ENCODE assay signal across 16 cellular contexts in genomic region chr4:110533590-110533910, GRCh38. TPM values are rescaled to one million over a fixed set of nuclear protein-coding genes. Genes with fewer than 3 reads are reported as not detected.
DNase-seq lines count a peak whose midpoint lies in the region; ATAC-seq, FAIRE-seq and TF ChIP-seq lines count a peak whose summit lies in the region.
"Had no signal": no experiment of that assay in that cellular context is flagged by ENCODE, and none has a peak within 500 bp of the region (broad histone marks: within the 10 kb centered on the region; RNA-seq: fewer than 3 reads in every experiment).

No MANE protein-coding gene starts in this region.

- H3K4me1 Mint-ChIP-seq in H9 = peaks cover 4 to 9% of the 10 kb centered on the region in 2 experiments; a peak in 3 of 4 replicates
- H3K4me1 Mint-ChIP-seq in activated CD4-positive, alpha-beta T cell treated with anti-CD3 and anti-CD28 coated beads for 36 hours = no peaks in the 10 kb centered on the region
- H3K4me1 Mint-ChIP-seq: memory B cell had no signal

- no peaks in the 10 kb centered on the region for H3K9me3 ChIP-seq in OCI-LY7 (ENCODE audit: low read length)
- no peaks in the 10 kb centered on the region for H3K9me3 ChIP-seq in endothelial cell of umbilical vein (replicated peaks; ENCODE audit: control insufficient read depth, insufficient read depth, low read length)
- no peaks in the 10 kb centered on the region for H3K9me3 ChIP-seq in trophoblast cell (ENCODE audit: insufficient read depth, low read depth, low read length)
- H3K9me3 ChIP-seq in H9 (ENCODE audit: control insufficient read depth, low read depth, low read length) = peaks cover 5% of the 10 kb centered on the region
- H3K9me3 ChIP-seq: gastroesophageal sphincter had no signal

- H3K36me3 ChIP-seq in OCI-LY7 (ENCODE audit: insufficient read depth, low read length) = no peaks in the 10 kb centered on the region
- no peaks in the 10 kb centered on the region for H3K36me3 ChIP-seq in endothelial cell of umbilical vein (ENCODE audit: control insufficient read depth in 2 of 2, extremely low read depth in 1 of 2, insufficient read depth in 2 of 2, low read length in 2 of 2)
- no peaks in the 10 kb centered on the region for H3K36me3 ChIP-seq in trophoblast cell (ENCODE audit: control insufficient read depth in 1 of 2, insufficient read depth in 2 of 2, low read length in 2 of 2)
- H3K36me3 ChIP-seq: gastroesophageal sphincter, neural progenitor cell, WERI-Rb-1 had no signal

- H3K27me3 ChIP-seq in endothelial cell of umbilical vein (ENCODE audit: control insufficient read depth in 2 of 2, insufficient read depth in 2 of 2, low read length in 2 of 2) = no peaks in the 10 kb centered on the region
- no peaks in the 10 kb centered on the region for H3K27me3 ChIP-seq in trophoblast cell (ENCODE audit: insufficient read depth, low read length)
- no peaks in the 10 kb centered on the region for H3K27me3 ChIP-seq in H9 (ENCODE audit: insufficient read depth, low read length)
- H3K27me3 ChIP-seq: gastroesophageal sphincter, neural progenitor cell had no signal

- no peak overlapping the region for H3K27ac Mint-ChIP-seq in H9
- no peak overlapping the region for H3K27ac Mint-ChIP-seq in activated CD4-positive, alpha-beta T cell treated with anti-CD3 and anti-CD28 coated beads for 36 hours
- H3K27ac Mint-ChIP-seq: memory B cell, neural progenitor cell had no signal

- peak overlapping the region; percentile 84 for H3K9ac ChIP-seq in endothelial cell of umbilical vein (replicated peaks; ENCODE audit: extremely low read depth, insufficient read depth, low read length)
- H3K9ac ChIP-seq in trophoblast cell (ENCODE audit: low read length) = no peak overlapping the region
- H3K9ac ChIP-seq in H9 (ENCODE audit: extremely low read depth, insufficient read length, low read length) = no peak overlapping the region
- H3K9ac ChIP-seq: neural progenitor cell had no signal

- H2BK5ac ChIP-seq in trophoblast cell (ENCODE audit: low read depth, low read length, poor library complexity) (no peak overlapping the region), H9 (ENCODE audit: insufficient read length, low read length) (no peak overlapping the region)

- H3K9me1 ChIP-seq in endothelial cell of umbilical vein (replicated peaks; ENCODE audit: control insufficient read depth, extremely low read depth, insufficient read depth, low read length) = no peaks in the 10 kb centered on the region

- H3K14ac ChIP-seq in trophoblast cell (ENCODE audit: low read length) = no peak overlapping the region
- H3K14ac ChIP-seq in H9 (ENCODE audit: insufficient read depth, low read length) = no peak overlapping the region

- H3K4me2 ChIP-seq in OCI-LY7 (ENCODE audit: low read length) = peak overlapping the region; percentile 27
- H3K4me2 ChIP-seq in endothelial cell of umbilical vein (ENCODE audit: insufficient read depth, low read length) = peak overlapping the region; percentile 92
- H3K4me2 ChIP-seq in trophoblast cell (ENCODE audit: low read length) = no peak overlapping the region
- no peak overlapping the region for H3K4me2 ChIP-seq in H9 (ENCODE audit: insufficient read depth, insufficient read length, low read length)
- H3K4me2 ChIP-seq: neural progenitor cell had no signal

- H2BK12ac ChIP-seq in trophoblast cell (ENCODE audit: low read length) (no peak overlapping the region), H9 (ENCODE audit: insufficient read length, low read depth, low read length) (no peak overlapping the region)

- no peaks in the 10 kb centered on the region for H3K23me2 ChIP-seq in H9 (ENCODE audit: insufficient read length, low read depth, low read length, poor library complexity, severe bottlenecking)

- no peaks in the 10 kb centered on the region for H3K79me1 ChIP-seq in trophoblast cell (ENCODE audit: low read length)
- H3K79me1 ChIP-seq in H9 (ENCODE audit: insufficient read depth, low read depth, low read length, poor library complexity, severe bottlenecking) = no peaks in the 10 kb centered on the region

- ATAC-seq in GM19351 (IDR thresholded peaks at IDR 0.05; ENCODE audit: unreplicated experiment) = peak; percentile 66
- ATAC-seq in activated CD4-positive, alpha-beta T cell treated with anti-CD3 and anti-CD28 coated beads for 36 hours = no peak
- ATAC-seq: sciatic nerve had no signal

- H3K18ac ChIP-seq in trophoblast cell (ENCODE audit: low read length) (no peak overlapping the region), H9 (ENCODE audit: insufficient read length, low read depth, low read length) (no peak overlapping the region)

- no peak overlapping the region for H3K27ac ChIP-seq in OCI-LY7 (ENCODE audit: low read depth, low read length, poor library complexity, severe bottlenecking)
- H3K27ac ChIP-seq in endothelial cell of umbilical vein (ENCODE audit: insufficient read depth, low read depth, low read length) = peak overlapping the region; percentile 94
- no peak overlapping the region for H3K27ac ChIP-seq in trophoblast cell (ENCODE audit: low read depth, low read length)
- no peak overlapping the region for H3K27ac ChIP-seq in H9 (ENCODE audit: insufficient read length, low read depth, low read length)
- H3K27ac ChIP-seq: neural progenitor cell, WERI-Rb-1 had no signal

- no peak overlapping the region for H2BK20ac ChIP-seq in H9 (ENCODE audit: low read depth, low read length, poor library complexity, severe bottlenecking)

- no CpG with 5 or more reads among the region's 2 CpGs for WGBS in trophoblast cell (ENCODE audit: extremely low coverage, insufficient coverage, insufficient read length)
- no CpG with 5 or more reads among the region's 2 CpGs for WGBS in H9 (ENCODE audit: extremely low coverage, insufficient read length, low lambda C conversion rate)

- H4K20me1 ChIP-seq in OCI-LY7 (ENCODE audit: insufficient read depth, low read length) (no peaks in the 10 kb centered on the region), endothelial cell of umbilical vein (replicated peaks; ENCODE audit: control insufficient read depth, extremely low read depth, insufficient read depth, low read length) (no peaks in the 10 kb centered on the region), H9 (ENCODE audit: control insufficient read depth, insufficient read depth, insufficient read length) (no peaks in the 10 kb centered on the region)

- H3K79me2 ChIP-seq in OCI-LY7 (ENCODE audit: insufficient read depth, low read depth, low read length) (no peaks in the 10 kb centered on the region), endothelial cell of umbilical vein (ENCODE audit: control insufficient read depth, insufficient read depth, low read length) (no peaks in the 10 kb centered on the region), trophoblast cell (ENCODE audit: control insufficient read depth, insufficient read depth, low read length, poor library complexity) (no peaks in the 10 kb centered on the region), H9 (ENCODE audit: insufficient read depth, low read length) (no peaks in the 10 kb centered on the region)

- in situ Hi-C loops in GM13976 (cut with MboI; ENCODE audit: low sequenced_read_pairs, unreplicated experiment) = no loop called here

- no TSS peak for BruUV-seq in OCI-LY7 (replicated peaks; lab: Mats Ljungman, UMichigan)
- BruUV-seq in endothelial cell of umbilical vein (replicated peaks; lab: Mats Ljungman, UMichigan) = TSS peak; percentile 99

- H3K27me3 Mint-ChIP-seq in H9 (ENCODE audit: low read depth) = no peaks in the 10 kb centered on the region
- peaks cover 20% of the 10 kb centered on the region for H3K27me3 Mint-ChIP-seq in activated CD4-positive, alpha-beta T cell treated with anti-CD3 and anti-CD28 coated beads for 36 hours

- H3K4me1 ChIP-seq in OCI-LY7 (ENCODE audit: insufficient read depth, low read length, poor library complexity, severe bottlenecking) (peaks cover 11% of the 10 kb centered on the region), endothelial cell of umbilical vein (ENCODE audit: control insufficient read depth, extremely low read depth, insufficient read depth, low read length) (peaks cover 38% of the 10 kb centered on the region), trophoblast cell (ENCODE audit: control insufficient read depth in 1 of 2, insufficient read depth in 2 of 2, low read length in 2 of 2) (peaks cover 0 to 4% of the 10 kb centered on the region in 2 experiments), H9 (ENCODE audit: insufficient read depth, low read length) (no peaks in the 10 kb centered on the region)
- H3K4me1 ChIP-seq: neural progenitor cell had no signal

- POLR2A ChIA-PET in OCI-LY7 (lab: Charles Lee) = interaction anchor here (0.8 to 4.2 kb wide), 3 partner anchors 10 to 21 kb away, joined by 3 to 23 read pairs (median 5); no protein-coding TSS in a partner anchor
- POLR2A ChIA-PET in endothelial cell of umbilical vein (lab: Charles Lee) = no interaction called here
- POLR2A ChIA-PET in activated CD4-positive, alpha-beta T cell treated with anti-CD3 and anti-CD28 coated beads for 36 hours (lab: Charles Lee) = no interaction called here

- H3K9me3 Mint-ChIP-seq in H9 = peaks cover 3 to 4% of the 10 kb centered on the region in 2 experiments; a peak in 4 of 5 replicates
- H3K9me3 Mint-ChIP-seq in activated CD4-positive, alpha-beta T cell treated with anti-CD3 and anti-CD28 coated beads for 36 hours (ENCODE audit: low read depth) = peaks cover 6% of the 10 kb centered on the region

- H3K4me3 Mint-ChIP-seq in H9 = no peak overlapping the region
- no peak overlapping the region for H3K4me3 Mint-ChIP-seq in activated CD4-positive, alpha-beta T cell treated with anti-CD3 and anti-CD28 coated beads for 36 hours
- H3K4me3 Mint-ChIP-seq: memory B cell, neural progenitor cell had no signal

- H3K4me3 ChIP-seq in OCI-LY7 (ENCODE audit: low read depth, low read length, poor library complexity, severe bottlenecking) (peak overlapping the region; percentile 5), endothelial cell of umbilical vein (replicated peaks in 1 of 3; ENCODE audit: insufficient read depth in 1 of 3, low read depth in 1 of 3, low read length in 3 of 3) (peak overlapping the region in 1 of 3 experiments; percentile 54), trophoblast cell (ENCODE audit: low read depth, low read length) (no peak overlapping the region)
- H3K4me3 ChIP-seq: gastroesophageal sphincter, neural progenitor cell had no signal

- no peaks in the 10 kb centered on the region; a peak in 2 of 7 replicates for H3K36me3 Mint-ChIP-seq in H9 (ENCODE audit: insufficient read depth in 1 of 3, low read depth in 3 of 3)
- H3K36me3 Mint-ChIP-seq in activated CD4-positive, alpha-beta T cell treated with anti-CD3 and anti-CD28 coated beads for 36 hours (ENCODE audit: low read depth) = no peaks in the 10 kb centered on the region
- H3K36me3 Mint-ChIP-seq: memory B cell, neural progenitor cell had no signal

- H2BK15ac ChIP-seq in H9 (ENCODE audit: low read depth, low read length) = no peak overlapping the region

- no peak overlapping the region for H3K4ac ChIP-seq in trophoblast cell (ENCODE audit: low read depth, low read length)
- no peak overlapping the region for H3K4ac ChIP-seq in H9 (ENCODE audit: low read depth, low read length)

- dilution Hi-C loops in endothelial cell of umbilical vein (cut with MboI; ENCODE audit: extremely low pct_ligation_motif_present, low sequenced_read_pairs) = no loop called here

- intact Hi-C loops in OCI-LY7 (cut with micrococcal nuclease; ENCODE audit: unreplicated experiment) = no loop called here
- intact Hi-C loops in endothelial cell of umbilical vein (cut with micrococcal nuclease) = loop anchor here (1.0 to 5.0 kb wide), 6 partner anchors 8 to 1881 kb away; partner anchors contain the start of genes AP1AR and OSTC
- intact Hi-C loops in activated CD4-positive, alpha-beta T cell treated with anti-CD3 and anti-CD28 coated beads for 36 hours (cut with DNase I, micrococcal nuclease) = no loop called here

- no peak overlapping the region for H4K91ac ChIP-seq in trophoblast cell (ENCODE audit: low read depth, low read length)
- no peak overlapping the region for H4K91ac ChIP-seq in H9 (ENCODE audit: insufficient read length, low read depth, low read length)

- H3K56ac ChIP-seq in H9 (ENCODE audit: insufficient read length, low read depth, low read length) = no peak overlapping the region

- H3T11ph ChIP-seq in H9 (ENCODE audit: low read length) = no peak overlapping the region

- no peak for FAIRE-seq in endothelial cell of umbilical vein (lab: Jason Lieb, UNC)

- H3K9me2 ChIP-seq in OCI-LY7 (ENCODE audit: insufficient read depth, low read length) = no peaks in the 10 kb centered on the region

- peak overlapping the region; percentile 47 for H4K8ac ChIP-seq in trophoblast cell (ENCODE audit: low read depth, low read length)
- no peak overlapping the region for H4K8ac ChIP-seq in H9 (replicated peaks; ENCODE audit: insufficient read length, low read depth, low read length)

- peak overlapping the region; percentile 60 for H2BK120ac ChIP-seq in trophoblast cell (ENCODE audit: insufficient read depth, low read length, poor library complexity)
- H2BK120ac ChIP-seq in H9 (ENCODE audit: low read depth, low read length, poor library complexity, severe bottlenecking) = no peak overlapping the region

- no peak overlapping the region for H4K12ac ChIP-seq in trophoblast cell (ENCODE audit: low read depth, low read length)

- H2AFZ ChIP-seq in OCI-LY7 (ENCODE audit: low read length) = peak overlapping the region; percentile 84
- H2AFZ ChIP-seq in endothelial cell of umbilical vein (ENCODE audit: low read depth, low read length) = peak overlapping the region; percentile 11
- H2AFZ ChIP-seq in trophoblast cell (ENCODE audit: insufficient read depth, low read length, poor library complexity) = no peak overlapping the region
- no peak overlapping the region for H2AFZ ChIP-seq in H9 (ENCODE audit: low read length)
- H2AFZ ChIP-seq: neural progenitor cell had no signal

- no peak for TF ChIP-seq POLR2A in endothelial cell of umbilical vein (IDR thresholded peaks at IDR 0.05; ENCODE audit: low read depth, low read length)

- CTCF ChIA-PET in OCI-LY7 (lab: Charles Lee; ENCODE audit: unreplicated experiment) (no interaction called here), endothelial cell of umbilical vein (lab: Charles Lee) (interaction anchor here (0.7 to 3.4 kb wide), 15 partner anchors 9 to 553 kb away, joined by 3 to 22 read pairs (median 4); no protein-coding TSS in a partner anchor)
- CTCF ChIA-PET in activated CD4-positive, alpha-beta T cell treated with anti-CD3 and anti-CD28 coated beads for 36 hours (lab: Charles Lee) = interaction anchor here (0.9 to 1.9 kb wide), 4 partner anchors 16 to 306 kb away, joined by 3 to 9 read pairs (median 5); no protein-coding TSS in a partner anchor

- H3K23ac ChIP-seq in trophoblast cell (ENCODE audit: low read length) (no peak overlapping the region), H9 (ENCODE audit: insufficient read length, low read depth, low read length) (no peak overlapping the region)

- no peak overlapping the region for H4K5ac ChIP-seq in H9 (ENCODE audit: insufficient read length, low read depth, low read length)

- DNase-seq in OCI-LY7 (ENCODE audit: low spot score) = no peak
- DNase-seq in endothelial cell of umbilical vein (ENCODE audit: low read depth, low spot score) = no peak
- DNase-seq in trophoblast cell = no peak
- no peak for DNase-seq in H9
- no peak for DNase-seq in GM13976 (ENCODE audit: low spot score)
- DNase-seq in activated CD4-positive, alpha-beta T cell treated with anti-CD3 and anti-CD28 coated beads for 36 hours = no peak
- no peak for DNase-seq in activated CD4-positive, alpha-beta T cell treated with anti-CD3 and anti-CD28 coated beads, Interleukin-2, amount 50 U/mL, for 1 hour
- DNase-seq: activated CD8-positive, alpha-beta memory T cell treated with anti-CD3 and anti-CD28 coated beads for 24 hours; activated gamma-delta T cell; NCI-H1436 treated with DMSO at 0.1 percent for 48 hours; WERI-Rb-1 had no signal

- H2AK5ac ChIP-seq in trophoblast cell (ENCODE audit: low read length) (no peak overlapping the region), H9 (ENCODE audit: insufficient read length, low read length) (no peak overlapping the region)

- TF ChIP-seq CTCF in OCI-LY7 (conservative IDR thresholded peaks at IDR 0.05; ENCODE audit: low read length) (no peak), endothelial cell of umbilical vein (IDR thresholded peaks at IDR 0.05; ENCODE audit: extremely low read depth in 1 of 2, insufficient read depth in 1 of 2, low read depth in 1 of 2, low read length in 2 of 2) (no peak), H9 (conservative IDR thresholded peaks at IDR 0.05) (no peak), GM13976 (IDR thresholded peaks at IDR 0.05; ENCODE audit: borderline replicate concordance, control extremely low read depth, extremely low read depth, insufficient read depth, missing control alignments) (no peak)

RNA-seq across cellular contexts. Expression of gene ENPEP, which starts 57.6 kb away (rescaled TPM):
- not detected in 2 replicates for total RNA-seq in OCI-LY7 (2014; rRNA removed; shearing (Covaris generic))
- 0.09 and 0.21 TPM in 2 replicates for total RNA-seq in OCI-LY7 (2022)
- not detected in 2 replicates for total RNA-seq in endothelial cell of umbilical vein
- polyA plus RNA-seq in endothelial cell of umbilical vein = not detected in 2 replicates
- not detected in 2 replicates for polyA plus RNA-seq in endothelial cell of umbilical vein (2011; cell fraction: cytosol; rRNA removed)
- polyA plus RNA-seq in endothelial cell of umbilical vein (2011; cell fraction: nucleus; rRNA removed) = not detected in 2 replicates
- polyA plus RNA-seq in endothelial cell of umbilical vein (2012) = not detected in 2 replicates
- polyA minus RNA-seq in endothelial cell of umbilical vein = not detected in 2 replicates
- polyA minus RNA-seq in endothelial cell of umbilical vein (2011; cell fraction: cytosol; rRNA and poly(A)+ RNA removed) = not detected
- polyA minus RNA-seq in endothelial cell of umbilical vein (2011; cell fraction: nucleus; rRNA and poly(A)+ RNA removed) = not detected in 2 replicates
- polyA plus RNA-seq in trophoblast cell (2013) = 20.1 and 20.5 TPM in 2 replicates
- 0.44 and 0.83 TPM in 2 replicates for total RNA-seq in H9 (2021)
- not detected for total RNA-seq in activated CD4-positive, alpha-beta T cell treated with anti-CD3 and anti-CD28 coated beads for 36 hours

Comparison
In these comparisons a context has a peak if more than half of its experiments do, and no peak if none do; other contexts are left out.
1. H2AFZ ChIP-seq: peak in OCI-LY7 (single experiment) and endothelial cell of umbilical vein (single experiment); none in trophoblast cell (single experiment) and H9 (single experiment).
2. H3K4me2 ChIP-seq: peak in OCI-LY7 (single experiment) and endothelial cell of umbilical vein (single experiment); none in trophoblast cell (single experiment) and H9 (single experiment).